Comparison of ENCODE assay signal across 23 cellular contexts in the genomic region with DNA sequence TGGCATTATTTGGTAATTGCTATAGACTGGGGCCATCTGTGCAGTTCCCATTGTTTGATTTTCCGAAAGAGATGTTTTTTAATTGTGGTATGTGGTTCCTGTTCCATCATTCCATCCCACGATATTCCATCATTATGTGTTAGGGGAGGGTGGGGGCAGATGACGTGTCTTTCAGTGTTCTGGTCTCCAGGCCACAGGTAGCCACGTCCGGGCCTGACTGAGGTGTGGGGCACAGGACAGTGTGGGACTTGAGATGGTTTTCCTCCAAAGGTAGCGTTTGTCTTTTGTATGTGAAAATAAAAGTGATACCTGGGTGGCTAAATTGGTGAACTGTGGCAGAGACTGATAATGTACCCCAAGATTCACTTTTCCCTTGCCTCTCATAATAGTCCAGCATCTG.
DNase-seq lines count a peak whose midpoint lies in the region; ATAC-seq and TF ChIP-seq lines count a peak whose summit lies in the region.
"Had no signal": no experiment of that assay in that cellular context is flagged by ENCODE, and none has a peak within 500 bp of the region (broad histone marks: within the 10 kb centered on the region; RNA-seq: fewer than 3 reads in every experiment).

No MANE protein-coding gene starts in this region.

- H3K27ac Mint-ChIP-seq in CD14-positive monocyte = no peak overlapping the region
- no peak overlapping the region for H3K27ac Mint-ChIP-seq in chondrocyte (ENCODE audit: unreplicated experiment)
- H3K27ac Mint-ChIP-seq in progenitor cell of endocrine pancreas = peak overlapping the region; percentile 81
- H3K27ac Mint-ChIP-seq in activated naive CD8-positive, alpha-beta T cell treated with anti-CD3 and anti-CD28 coated beads, Interleukin-2, amount 50 U/mL, for 24 hours = no peak overlapping the region
- H3K27ac Mint-ChIP-seq: B cell, H9 had no signal

- H2BK5ac ChIP-seq in IMR-90 (ENCODE audit: low read depth, low read length, poor library complexity, severe bottlenecking) = no peak overlapping the region

- H2BK15ac ChIP-seq in IMR-90 (ENCODE audit: low read depth, low read length) = no peak overlapping the region

- no peak overlapping the region for H3K4ac ChIP-seq in IMR-90 (ENCODE audit: low read depth, low read length)

- no peak overlapping the region for H2AK9ac ChIP-seq in IMR-90 (replicated peaks; ENCODE audit: low read depth, low read length, poor library complexity)

- H3K14ac ChIP-seq in IMR-90 (replicated peaks; ENCODE audit: low read depth, low read length) = 0 out of 2 replicates have a peak overlapping the region, but pooled peaks have one; percentile 78

- POLR2A ChIA-PET in IMR-90 (lab: Charles Lee; ENCODE audit: unreplicated experiment) = no interaction called here

- H3K4me1 Mint-ChIP-seq in CD14-positive monocyte (peaks cover 2% of the 10 kb centered on the region), chondrocyte (ENCODE audit: low read depth) (peaks cover 2% of the 10 kb centered on the region), progenitor cell of endocrine pancreas (ENCODE audit: low read depth) (peaks cover 33% of the 10 kb centered on the region)
- H3K4me1 Mint-ChIP-seq in activated naive CD8-positive, alpha-beta T cell treated with anti-CD3 and anti-CD28 coated beads, Interleukin-2, amount 50 U/mL, for 24 hours = no peaks in the 10 kb centered on the region
- H3K4me1 Mint-ChIP-seq: B cell had no signal

- peaks cover 2% of the 10 kb centered on the region; the same call in 1 of the 2 replicates for H3K9me1 ChIP-seq in IMR-90 (ENCODE audit: insufficient read depth, low read length)

- H2AFZ ChIP-seq in IMR-90 (replicated peaks; ENCODE audit: low read length, poor library complexity) = no peak overlapping the region
- H2AFZ ChIP-seq: GM23248 had no signal

- no peaks in the 10 kb centered on the region for H3K79me1 ChIP-seq in IMR-90 (ENCODE audit: low read depth in 1 of 2, low read length in 2 of 2)

- CTCF ChIA-PET in IMR-90 (lab: Yijun Ruan, JAX) = no interaction called here

- H3K9me3 Mint-ChIP-seq in CD14-positive monocyte = peaks cover 0 to 1% (median 0%) of the 10 kb centered on the region in 7 donors
- H3K9me3 Mint-ChIP-seq in chondrocyte (ENCODE audit: low read depth) = no peaks in the 10 kb centered on the region
- peaks cover 12% of the 10 kb centered on the region for H3K9me3 Mint-ChIP-seq in progenitor cell of endocrine pancreas (ENCODE audit: low read depth)
- no peaks in the 10 kb centered on the region for H3K9me3 Mint-ChIP-seq in activated naive CD8-positive, alpha-beta T cell treated with anti-CD3 and anti-CD28 coated beads, Interleukin-2, amount 50 U/mL, for 24 hours
- H3K9me3 Mint-ChIP-seq: HFFc6 had no signal

- no peaks in the 10 kb centered on the region; the same call in 1 of the 2 replicates for H3K4me1 ChIP-seq in IMR-90 (ENCODE audit: control insufficient read depth, insufficient read depth, low read length)

- H3K4me2 ChIP-seq in IMR-90 (ENCODE audit: low read depth, low read length) = no peak overlapping the region
- H3K4me2 ChIP-seq: A549 had no signal

- H3K27ac ChIP-seq in IMR-90 (ENCODE audit: insufficient read depth, low read length) = no peak overlapping the region
- H3K27ac ChIP-seq: A549, GM23248, SJSA1 had no signal

- no peaks in the 10 kb centered on the region for H3K36me3 Mint-ChIP-seq in CD14-positive monocyte
- no peaks in the 10 kb centered on the region for H3K36me3 Mint-ChIP-seq in chondrocyte (ENCODE audit: low read depth)
- peaks cover 22% of the 10 kb centered on the region for H3K36me3 Mint-ChIP-seq in progenitor cell of endocrine pancreas (ENCODE audit: insufficient read depth)
- H3K36me3 Mint-ChIP-seq in activated naive CD8-positive, alpha-beta T cell treated with anti-CD3 and anti-CD28 coated beads, Interleukin-2, amount 50 U/mL, for 24 hours (ENCODE audit: low read depth) = no peaks in the 10 kb centered on the region

- H3K18ac ChIP-seq in IMR-90 (ENCODE audit: low read depth, low read length) = no peak overlapping the region

- no CpG with 5 or more reads among the region's 6 CpGs for WGBS in IMR-90 (ENCODE audit: extremely low coverage in 2 of 2, insufficient read length in 1 of 2), 2 experiments

- dilution Hi-C loops in IMR-90 (cut with HindIII; ENCODE audit: low sequenced_read_pairs, unreplicated experiment) = no loop called here

- H3K36me3 ChIP-seq in IMR-90 (ENCODE audit: control insufficient read depth, insufficient read depth, low read length) = no peaks in the 10 kb centered on the region
- H3K36me3 ChIP-seq: SJSA1 had no signal

- H3K27me3 Mint-ChIP-seq in CD14-positive monocyte (ENCODE audit: low read depth in 3 of 3) = peaks cover 0 to 3% (median 0%) of the 10 kb centered on the region in 3 donors
- H3K27me3 Mint-ChIP-seq in chondrocyte (ENCODE audit: low read depth) = no peaks in the 10 kb centered on the region
- H3K27me3 Mint-ChIP-seq in progenitor cell of endocrine pancreas = no peaks in the 10 kb centered on the region
- H3K27me3 Mint-ChIP-seq in activated naive CD8-positive, alpha-beta T cell treated with anti-CD3 and anti-CD28 coated beads, Interleukin-2, amount 50 U/mL, for 24 hours = no peaks in the 10 kb centered on the region

- no peaks in the 10 kb centered on the region for H3K27me3 ChIP-seq in IMR-90 (ENCODE audit: control insufficient read depth, insufficient read depth, low read length)
- H3K27me3 ChIP-seq: SJSA1 had no signal

- no peak overlapping the region for H3K56ac ChIP-seq in IMR-90 (ENCODE audit: extremely low read depth, insufficient read depth, low read length)

- no peak overlapping the region for H3K23ac ChIP-seq in IMR-90 (ENCODE audit: low read depth, low read length)

- TF ChIP-seq RAD21 in IMR-90 (IDR thresholded peaks at IDR 0.05; ENCODE audit: low read length) = no peak

- peak overlapping the region; percentile 82; the same call in 1 of the 2 replicates for H2AK5ac ChIP-seq in IMR-90 (ENCODE audit: low read depth, low read length)

- no peak overlapping the region for H4K8ac ChIP-seq in IMR-90 (ENCODE audit: low read depth in 2 of 2, low read length in 2 of 2)

- TF ChIP-seq CTCF in CD14-positive monocyte (IDR thresholded peaks at IDR 0.05) = no peak
- no peak for TF ChIP-seq CTCF in IMR-90 (conservative IDR thresholded peaks at IDR 0.05; ENCODE audit: low read depth, low read length)
- TF ChIP-seq CTCF in chondrocyte (IDR thresholded peaks at IDR 0.05) = no peak
- no peak for TF ChIP-seq CTCF in progenitor cell of endocrine pancreas (IDR thresholded peaks at IDR 0.05; ENCODE audit: unreplicated experiment)

- H3K9ac ChIP-seq in IMR-90 (ENCODE audit: low read depth, low read length) = no peak overlapping the region
- H3K9ac ChIP-seq: GM23248 had no signal

- H4K5ac ChIP-seq in IMR-90 (ENCODE audit: low read depth, low read length) = no peak overlapping the region

- no peaks in the 10 kb centered on the region for H4K20me1 ChIP-seq in IMR-90 (ENCODE audit: insufficient read depth, low read length)

- intact Hi-C loops in CD14-positive monocyte (cut with micrococcal nuclease) (no loop called here), IMR-90 (cut with micrococcal nuclease) (no loop called here)

- H3K9me3 ChIP-seq in IMR-90 (ENCODE audit: control insufficient read depth, insufficient read depth, low read length) = no peaks in the 10 kb centered on the region
- H3K9me3 ChIP-seq: A549, SJSA1 had no signal

- peak; percentile 16 for DNase-seq in CD14-positive monocyte (ENCODE audit: low spot score)
- DNase-seq in IMR-90 = no peak
- peak; percentile 51 for DNase-seq in chondrocyte (ENCODE audit: low spot score)
- no peak for DNase-seq in progenitor cell of endocrine pancreas (ENCODE audit: low spot score, unreplicated experiment)
- DNase-seq in activated naive CD8-positive, alpha-beta T cell treated with anti-CD3 and anti-CD28 coated beads, Interleukin-2, amount 50 U/mL, for 24 hours = no peak
- DNase-seq in NCI-H2081 (lab: John Stamatoyannopoulos, UW) = no peak
- DNase-seq: DMS 273 treated with DMSO at 0.1 percent for 48 hours, DMS79 treated with DMSO at 0.1 percent for 48 hours, GM23248, H9, HFFc6, MM.1S, NCI-H1048, NCI-H1417 treated with DMSO at 0.1 percent for 48 hours, NCI-H187, NCI-H2107, NCI-H446 treated with DMSO at 0.1 percent for 48 hours, NCI-H526 treated with DMSO at 0.1 percent for 48 hours had no signal

- TF ChIP-seq POLR2A in IMR-90 (IDR thresholded peaks at IDR 0.05; ENCODE audit: low read depth, low read length) = no peak

- no peak overlapping the region for H4K91ac ChIP-seq in IMR-90 (ENCODE audit: insufficient read depth, low read depth, low read length)

- H2BK120ac ChIP-seq in IMR-90 (ENCODE audit: low read depth, low read length) = peak overlapping the region; percentile 59; the same call in 1 of the 2 replicates

- H3K4me3 Mint-ChIP-seq in CD14-positive monocyte (no peak overlapping the region), chondrocyte (ENCODE audit: unreplicated experiment) (no peak overlapping the region), progenitor cell of endocrine pancreas (ENCODE audit: low read depth) (no peak overlapping the region)
- no peak overlapping the region for H3K4me3 Mint-ChIP-seq in activated naive CD8-positive, alpha-beta T cell treated with anti-CD3 and anti-CD28 coated beads, Interleukin-2, amount 50 U/mL, for 24 hours
- H3K4me3 Mint-ChIP-seq: B cell, H9, HFFc6 had no signal

- H2BK20ac ChIP-seq in IMR-90 (ENCODE audit: low read depth, low read length) = no peak overlapping the region; the same call in 1 of the 2 replicates

- in situ Hi-C loops in IMR-90 (cut with MboI; ENCODE audit: low sequenced_read_pairs) = no loop called here

- no peak overlapping the region for H3K4me3 ChIP-seq in IMR-90 (ENCODE audit: insufficient read depth, low read depth, low read length)
- H3K4me3 ChIP-seq: A549, GM23248, K562, SJSA1 had no signal

- ATAC-seq in IMR-90 (ENCODE audit: low read depth) = no peak
- no peak for ATAC-seq in activated naive CD8-positive, alpha-beta T cell treated with anti-CD3 and anti-CD28 coated beads, Interleukin-2, amount 50 U/mL, for 24 hours
- ATAC-seq in GM21737 (IDR thresholded peaks at IDR 0.05; ENCODE audit: unreplicated experiment) = no peak
- ATAC-seq: A549, K562 had no signal

- BruUV-seq in IMR-90 (replicated peaks; lab: Mats Ljungman, UMichigan) = no TSS peak

TF ChIP-seq in IMR-90, 13 proteins besides CTCF, POLR2A, EP300 and RAD21 (continues in another document):
- TF ChIP-seq USF2 (IDR thresholded peaks at IDR 0.05; ENCODE audit: low read depth, low read length) = no peak
- TF ChIP-seq CEBPB (IDR thresholded peaks at IDR 0.05; ENCODE audit: low read depth, low read length) = no peak
- no peak for TF ChIP-seq BHLHE40 (IDR thresholded peaks at IDR 0.05; ENCODE audit: low read depth, low read length)
- TF ChIP-seq MAZ (IDR thresholded peaks at IDR 0.05; ENCODE audit: borderline replicate concordance, low read depth, low read length) = no peak
- TF ChIP-seq NFE2L2 (IDR thresholded peaks at IDR 0.05; ENCODE audit: low read depth, low read length) = no peak
- TF ChIP-seq SMC3 (IDR thresholded peaks at IDR 0.05; ENCODE audit: low read depth, low read length) = no peak

Comparison
In these comparisons a context has a peak if more than half of its experiments do, and no peak if none do; other contexts are left out.
1. DNase-seq: peak in CD14-positive monocyte (single experiment) and chondrocyte (single experiment); none in IMR-90 (single experiment), progenitor cell of endocrine pancreas (single experiment), activated naive CD8-positive, alpha-beta T cell treated with anti-CD3 and anti-CD28 coated beads, Interleukin-2, amount 50 U/mL, for 24 hours (single experiment) and NCI-H2081 (0 of 2).